In the genomic region with DNA sequence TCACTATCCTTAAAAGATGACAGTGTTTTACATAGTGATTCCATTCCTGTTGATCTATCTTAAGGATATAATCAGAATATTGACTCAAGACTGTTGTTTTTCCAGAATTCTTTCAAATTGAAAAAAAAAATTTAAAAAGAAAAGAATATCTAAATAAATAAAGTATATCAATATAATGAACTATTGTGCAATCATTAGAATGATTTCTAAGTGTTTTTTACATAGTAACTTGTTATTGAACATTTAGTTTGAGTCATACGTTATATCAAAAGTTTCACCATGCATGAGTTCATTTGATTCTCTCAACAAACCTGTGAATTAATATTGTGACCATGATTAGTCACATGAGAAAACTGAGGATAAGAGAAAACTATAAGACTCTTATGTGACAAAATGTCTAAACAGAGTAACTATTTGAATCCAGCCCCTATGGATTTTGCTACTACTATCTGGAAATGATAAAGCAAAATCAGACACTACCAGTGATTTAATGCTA, we compare ENCODE assay signal across 17 cellular contexts.
"Had no signal": no experiment of that assay in that cellular context is flagged by ENCODE, and none has a peak within 500 bp of the region (broad histone marks: within the 10 kb centered on the region; RNA-seq: fewer than 3 reads in every experiment).

No MANE protein-coding gene starts in this region.

- H3K27ac Mint-ChIP-seq: activated CD4-positive, alpha-beta memory T cell treated with anti-CD3 and anti-CD28 coated beads, Interleukin-2, amount 10 ng/mL, durations not matched to agents 7 days and 5 days; effector memory CD8-positive, alpha-beta T cell; stimulated activated naive B cell treated with anti-CD40 and anti-IgM and Interleukin-4, amounts not matched to agents 10 μg/mL and 1 μg/mL and 100 μg/mL, for 72 hours had no signal

- ATAC-seq: effector memory CD8-positive, alpha-beta T cell; left lobe of liver; stimulated activated naive B cell treated with anti-CD40 and anti-IgM and Interleukin-4, amounts not matched to agents 10 μg/mL and 1 μg/mL and 100 μg/mL, for 72 hours; T-cell had no signal

- H3K9me3 ChIP-seq: tibial artery, uterus had no signal

- H2AFZ ChIP-seq: parathyroid adenoma had no signal

- H3K27ac ChIP-seq: brain microvascular endothelial cell, parathyroid adenoma, tibial artery, uterus, VCaP had no signal

- H3K27me3 Mint-ChIP-seq: activated CD4-positive, alpha-beta memory T cell treated with anti-CD3 and anti-CD28 coated beads, Interleukin-2, amount 10 ng/mL, durations not matched to agents 7 days and 5 days; effector memory CD8-positive, alpha-beta T cell; naive B cell; stimulated activated naive B cell treated with anti-CD40 and anti-IgM and Interleukin-4, amounts not matched to agents 10 μg/mL and 1 μg/mL and 100 μg/mL, for 72 hours; T-cell had no signal

- H3K27me3 ChIP-seq: brain microvascular endothelial cell, tibial artery, uterus had no signal

- H3K9me3 Mint-ChIP-seq: activated CD4-positive, alpha-beta memory T cell treated with anti-CD3 and anti-CD28 coated beads, Interleukin-2, amount 10 ng/mL, durations not matched to agents 7 days and 5 days; effector memory CD8-positive, alpha-beta T cell; naive B cell; stimulated activated naive B cell treated with anti-CD40 and anti-IgM and Interleukin-4, amounts not matched to agents 10 μg/mL and 1 μg/mL and 100 μg/mL, for 72 hours; T-cell had no signal

- H3K4me3 ChIP-seq: tibial artery, uterus had no signal

- H3K36me3 ChIP-seq: brain microvascular endothelial cell, tibial artery, uterus had no signal

- H3K36me3 Mint-ChIP-seq: naive B cell; stimulated activated naive B cell treated with anti-CD40 and anti-IgM and Interleukin-4, amounts not matched to agents 10 μg/mL and 1 μg/mL and 100 μg/mL, for 72 hours; T-cell had no signal

- H3K9ac ChIP-seq: parathyroid adenoma had no signal

- H3K4me1 ChIP-seq: parathyroid adenoma, uterus had no signal

- DNase-seq: activated CD4-positive, alpha-beta memory T cell treated with anti-CD3 and anti-CD28 coated beads, Interleukin-2, amount 10 ng/mL, durations not matched to agents 7 days and 5 days; anterior cingulate cortex; brain microvascular endothelial cell; cerebellar nuclear complex; dermis blood vessel endothelial cell; effector memory CD8-positive, alpha-beta T cell; erythroblast; naive B cell; stimulated activated CD4-positive, alpha-beta T cell treated with anti-CD3 and anti-CD28 coated beads, Interleukin-12 subunit alpha, Interleukin-12 subunit beta, amount 100 ng/mL, for 4 hours; stimulated activated naive B cell treated with anti-CD40 and anti-IgM and Interleukin-4, amounts not matched to agents 10 μg/mL and 1 μg/mL and 100 μg/mL, for 72 hours; T-cell; T1000; tibial artery; uterus had no signal

- H3K4me3 Mint-ChIP-seq: activated CD4-positive, alpha-beta memory T cell treated with anti-CD3 and anti-CD28 coated beads, Interleukin-2, amount 10 ng/mL, durations not matched to agents 7 days and 5 days; naive B cell; stimulated activated naive B cell treated with anti-CD40 and anti-IgM and Interleukin-4, amounts not matched to agents 10 μg/mL and 1 μg/mL and 100 μg/mL, for 72 hours; T-cell had no signal

- H3K79me2 ChIP-seq: parathyroid adenoma had no signal
